ENCODE assay signal across 8 cellular contexts in the genomic region with DNA sequence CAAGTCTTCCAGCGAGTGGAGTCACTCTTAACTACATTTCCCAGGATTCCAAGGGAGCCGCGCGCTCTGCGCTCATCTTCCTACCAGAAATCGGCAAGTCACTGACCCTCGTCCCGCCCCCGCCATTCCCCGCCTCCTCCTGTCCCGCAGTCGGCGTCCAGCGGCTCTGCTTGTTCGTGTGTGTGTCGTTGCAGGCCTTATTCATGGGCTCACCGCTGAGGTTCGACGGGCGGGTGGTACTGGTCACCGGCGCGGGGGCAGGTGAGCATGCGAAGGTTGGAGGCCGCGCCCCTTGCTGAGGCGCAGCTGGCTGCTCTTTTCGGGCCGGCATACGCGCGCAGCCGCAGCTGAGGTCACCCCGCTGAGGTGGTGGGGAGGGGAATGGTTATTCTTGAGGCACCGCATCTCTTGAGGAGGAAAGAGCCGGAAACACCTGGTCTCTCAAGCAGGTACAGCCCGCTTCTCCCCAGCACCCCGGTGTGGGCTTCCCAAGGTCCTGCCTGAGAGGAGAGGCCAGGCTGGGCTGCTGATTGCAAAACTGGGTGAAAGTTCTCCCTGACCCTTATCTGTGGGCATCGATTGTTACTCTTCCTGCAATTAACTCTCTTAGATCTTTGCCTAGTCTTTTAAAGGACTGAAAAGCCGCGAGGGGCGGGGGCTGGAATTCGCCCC. TPM values are rescaled to one million over a fixed set of nuclear protein-coding genes. Genes with fewer than 3 reads are reported as not detected.
DNase-seq lines count a peak whose midpoint lies in the region; TF ChIP-seq lines count a peak whose summit lies in the region.

A gene with protein sequence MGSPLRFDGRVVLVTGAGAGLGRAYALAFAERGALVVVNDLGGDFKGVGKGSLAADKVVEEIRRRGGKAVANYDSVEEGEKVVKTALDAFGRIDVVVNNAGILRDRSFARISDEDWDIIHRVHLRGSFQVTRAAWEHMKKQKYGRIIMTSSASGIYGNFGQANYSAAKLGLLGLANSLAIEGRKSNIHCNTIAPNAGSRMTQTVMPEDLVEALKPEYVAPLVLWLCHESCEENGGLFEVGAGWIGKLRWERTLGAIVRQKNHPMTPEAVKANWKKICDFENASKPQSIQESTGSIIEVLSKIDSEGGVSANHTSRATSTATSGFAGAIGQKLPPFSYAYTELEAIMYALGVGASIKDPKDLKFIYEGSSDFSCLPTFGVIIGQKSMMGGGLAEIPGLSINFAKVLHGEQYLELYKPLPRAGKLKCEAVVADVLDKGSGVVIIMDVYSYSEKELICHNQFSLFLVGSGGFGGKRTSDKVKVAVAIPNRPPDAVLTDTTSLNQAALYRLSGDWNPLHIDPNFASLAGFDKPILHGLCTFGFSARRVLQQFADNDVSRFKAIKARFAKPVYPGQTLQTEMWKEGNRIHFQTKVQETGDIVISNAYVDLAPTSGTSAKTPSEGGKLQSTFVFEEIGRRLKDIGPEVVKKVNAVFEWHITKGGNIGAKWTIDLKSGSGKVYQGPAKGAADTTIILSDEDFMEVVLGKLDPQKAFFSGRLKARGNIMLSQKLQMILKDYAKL (plus strand): TSS at position 125 of the 672 bp plus-strand sequence. CDS start 79 bp downstream, at position 204.

- H3K9me3 ChIP-seq in SK-N-SH, result no peaks in the 10 kb centered on the region

- POLR2A ChIA-PET in SK-N-SH (lab: Yijun Ruan, JAX), result no interaction called here

- H3K27ac ChIP-seq in SK-N-SH (ENCODE audit: low read depth in 2 of 2, low read length in 1 of 2) (peak within 1 kb of the TSS; percentile 41 to 91; a peak in 3 of 4 replicates), temporal lobe (ENCODE audit: low read depth, low read length) (peak within 1 kb of the TSS; percentile 48)

- H3K36me3 ChIP-seq in SK-N-SH (replicated peaks in 1 of 2; ENCODE audit: control insufficient read depth in 1 of 2, insufficient read depth in 2 of 2, low read length in 1 of 2), result peaks cover 3 to 11% of the 10 kb centered on the region in 2 experiments

- no peaks in the 10 kb centered on the region for H3K27me3 ChIP-seq in SK-N-SH (ENCODE audit: insufficient read depth)

- no peaks in the 10 kb centered on the region for H4K20me1 ChIP-seq in SK-N-SH (ENCODE audit: insufficient read depth)

- H3K4me2 ChIP-seq in SK-N-SH, result peak within 1 kb of the TSS; percentile 81

- CTCF ChIA-PET in SK-N-SH (lab: Yijun Ruan, JAX), result interaction anchor here (0.9 to 2.8 kb wide), 3 partner anchors 13 to 24 kb away, joined by 3 to 7 read pairs (median 4); no protein-coding TSS in a partner anchor

- peaks cover 4% of the 10 kb centered on the region for H3F3A ChIP-seq in SK-N-SH (replicated peaks; ENCODE audit: insufficient read depth)

- H2AFZ ChIP-seq in SK-N-SH (ENCODE audit: low read depth), result peak within 1 kb of the TSS; percentile 92

- TF ChIP-seq CTCF in HFF-Myc (IDR thresholded peaks at IDR 0.05; ENCODE audit: low read depth, low read length, missing control alignments) (no peak), SK-N-SH (IDR thresholded peaks at IDR 0.05) (no peak)

- no peaks in the 10 kb centered on the region for H3K9me2 ChIP-seq in SK-N-SH

- peak; percentile 47 for DNase-seq in GM04503 (ENCODE audit: low read depth)
- DNase-seq in HFF-Myc (ENCODE audit: extremely low read depth, low read depth), result peak; percentile 38
- DNase-seq in NAMALWA (ENCODE audit: low spot score), result peak; percentile 85
- peak; percentile 85 for DNase-seq in SK-N-SH
- peak; percentile 82 for DNase-seq in activated naive CD4-positive, alpha-beta T cell treated with anti-CD3 and anti-CD28 coated beads, Interleukin-2, amount 50 U/mL, for 16 hours
- no peak for DNase-seq in glomerular endothelial cell (ENCODE audit: extremely low read depth, low read depth, low spot score)
- peak; percentile 87 for DNase-seq in occipital lobe (lab: John Stamatoyannopoulos, UW)

- peaks cover 17% of the 10 kb centered on the region; the same call in 1 of the 2 replicates for H3K79me2 ChIP-seq in SK-N-SH (ENCODE audit: insufficient read depth)

- peak within 1 kb of the TSS; percentile 75 for H3K9ac ChIP-seq in SK-N-SH

- H3K4me1 ChIP-seq in SK-N-SH (ENCODE audit: control insufficient read depth in 1 of 2, insufficient read depth in 2 of 2, low read depth in 1 of 2, low read length in 1 of 2), result peaks cover 0 to 3% of the 10 kb centered on the region in 2 experiments; a peak in 2 of 4 replicates

- TF ChIP-seq EP300 in SK-N-SH (IDR thresholded peaks at IDR 0.05; ENCODE audit: borderline replicate concordance in 1 of 2, low read depth in 1 of 2, low read length in 1 of 2), result no peak

- WGBS in SK-N-SH (ENCODE audit: low lambda C conversion rate), result 0% methylated on average over 23 of the region's 43 CpGs

- no peak for TF ChIP-seq RAD21 in SK-N-SH (IDR thresholded peaks at IDR 0.05; ENCODE audit: low read length)

- H3K4me3 ChIP-seq in HFF-Myc (replicated peaks; ENCODE audit: low read depth, low read length), result peak within 1 kb of the TSS; percentile 83
- peak within 1 kb of the TSS; percentile 86 to 93 for H3K4me3 ChIP-seq in SK-N-SH (ENCODE audit: low read depth in 2 of 2, low read length in 1 of 2)

TF ChIP-seq in SK-N-SH, 30 proteins besides CTCF, POLR2A, EP300 and RAD21 (continues in another document):
- TF ChIP-seq NFIC (IDR thresholded peaks at IDR 0.05; ENCODE audit: borderline replicate concordance), result no peak
- no peak; the same call in 1 of the 2 replicates for TF ChIP-seq GABPA (IDR thresholded peaks at IDR 0.05; ENCODE audit: low read depth)
- no peak for TF ChIP-seq RXRA (IDR thresholded peaks at IDR 0.05; ENCODE audit: borderline replicate concordance, low read depth)
- TF ChIP-seq IRF3 (IDR thresholded peaks at IDR 0.05; ENCODE audit: low read depth, low read length), result no peak
- no peak for TF ChIP-seq FOXM1 (IDR thresholded peaks at IDR 0.05; ENCODE audit: low read depth)
- TF ChIP-seq SIN3A (IDR thresholded peaks at IDR 0.05; ENCODE audit: borderline replicate concordance, low read depth, low read length), result no peak
- no peak for TF ChIP-seq MAX (IDR thresholded peaks at IDR 0.05; ENCODE audit: low read depth)
- peak; percentile 39; the same call in 1 of the 2 replicates for TF ChIP-seq GATA2 (CRISPR knock-in tag; IDR thresholded peaks at IDR 0.05)
- peak; percentile 38; the same call in 1 of the 2 replicates for TF ChIP-seq TAF1 (IDR thresholded peaks at IDR 0.05; ENCODE audit: borderline replicate concordance, low read depth, low read length)
- TF ChIP-seq MEF2A (IDR thresholded peaks at IDR 0.05; ENCODE audit: borderline replicate concordance, low read depth), result no peak
- no peak for TF ChIP-seq ZBTB33 (IDR thresholded peaks at IDR 0.05; ENCODE audit: borderline replicate concordance, low read depth)
- TF ChIP-seq YY1 (IDR thresholded peaks at IDR 0.05; ENCODE audit: low read depth), result peak; percentile 67
- no peak for TF ChIP-seq MXI1 (IDR thresholded peaks at IDR 0.05; ENCODE audit: low read depth, low read length)
- TF ChIP-seq FOXJ3 (CRISPR knock-in tag; IDR thresholded peaks at IDR 0.05), result no peak
- TF ChIP-seq CHD2 (IDR thresholded peaks at IDR 0.05; ENCODE audit: low read length, partially characterized antibody), result no peak
- no peak for TF ChIP-seq TEAD4 (IDR thresholded peaks at IDR 0.05; ENCODE audit: borderline replicate concordance, insufficient read depth)
- no peak for TF ChIP-seq USF2 (IDR thresholded peaks at IDR 0.05; ENCODE audit: borderline replicate concordance, low read depth, low read length)
- peak; percentile 65; the same call in 1 of the 2 replicates for TF ChIP-seq POLR2AphosphoS5 (IDR thresholded peaks at IDR 0.05; ENCODE audit: low read depth, low read length)
- peak; percentile 83 for TF ChIP-seq NRF1 (IDR thresholded peaks at IDR 0.05; ENCODE audit: low read depth, low read length)
- peak; percentile 43; the same call in 1 of the 2 replicates for TF ChIP-seq ELF1 (IDR thresholded peaks at IDR 0.05)

RNA-seq across cellular contexts. Expression of the gene that starts here (rescaled TPM):
- polyA plus RNA-seq in SK-N-SH (2012; rRNA removed), result 119 and 166 TPM in 2 replicates
- 124 and 142 TPM in 2 replicates for polyA plus RNA-seq in SK-N-SH (2012; cell fraction: cytosol; rRNA removed)
- 51.0 and 111 TPM in 2 replicates for polyA plus RNA-seq in SK-N-SH (2012; cell fraction: nucleus; rRNA removed)
- 169 and 175 TPM in 2 replicates for total RNA-seq in glomerular endothelial cell
- 203 TPM for total RNA-seq in occipital lobe
- total RNA-seq in temporal lobe, result 125 TPM
